ENCODE assay signal across 8 cellular contexts in genomic region chr1:154157520-154158306, GRCh38. TPM values are rescaled to one million over a fixed set of nuclear protein-coding genes. Genes with fewer than 3 reads are reported as not detected.
DNase-seq lines count a peak whose midpoint lies in the region; ATAC-seq, FAIRE-seq and TF ChIP-seq lines count a peak whose summit lies in the region.

No MANE protein-coding gene starts in this region.

- TF ChIP-seq CTCF in A549 (IDR thresholded peaks at IDR 0.05) (no peak), fibroblast of mammary gland (conservative IDR thresholded peaks at IDR 0.05; ENCODE audit: control insufficient read depth, insufficient read depth, low read depth, low read length) (no peak)

- TF ChIP-seq POLR2A in A549 (IDR thresholded peaks at IDR 0.05; ENCODE audit: low read length) = no peak

- H3K4me1 Mint-ChIP-seq in IgD-negative memory B cell = peaks cover 13 to 28% (median 19%) of the 10 kb centered on the region in 3 donors

- H3K4me3 ChIP-seq in A549 (no peak overlapping the region), fibroblast of mammary gland (ENCODE audit: control insufficient read depth, low read depth, low read length) (no peak overlapping the region)

- peaks cover 17% of the 10 kb centered on the region for H3K9me3 ChIP-seq in A549

- H3K4me2 ChIP-seq in A549 = no peak overlapping the region

- no peaks in the 10 kb centered on the region for H3K27me3 Mint-ChIP-seq in IgD-negative memory B cell

- H3K4me3 Mint-ChIP-seq in IgD-negative memory B cell = peak overlapping the region in 2 of 4 donors; percentile 74 to 78

- no peak for TF ChIP-seq EP300 in A549 (IDR thresholded peaks at IDR 0.05)

- WGBS in A549 (ENCODE audit: missing lambda C conversion rate) = 64% methylated on average over 7 of the region's 7 CpGs

- H3K27ac ChIP-seq in A549 = peak overlapping the region in 1 of 2 experiments; percentile 47; a peak in 3 of 6 replicates

- POLR2A ChIA-PET in A549 (lab: Yijun Ruan, JAX) = interaction anchor here (1.0 kb wide), 1 partner anchor 167 kb away, joined by 4 read pairs; no protein-coding TSS in a partner anchor

- CTCF ChIA-PET in A549 (lab: Yijun Ruan, JAX) = interaction anchor here (1.9 kb wide), 1 partner anchor 12 kb away, joined by 6 read pairs; no protein-coding TSS in a partner anchor

- peaks cover 15% of the 10 kb centered on the region for H3K36me3 Mint-ChIP-seq in IgD-negative memory B cell

- H3K9me3 Mint-ChIP-seq in IgD-negative memory B cell = no peaks in the 10 kb centered on the region

- no peak for FAIRE-seq in A549 (lab: Jason Lieb, UNC)

- no peak for TF ChIP-seq RAD21 in A549 (conservative IDR thresholded peaks at IDR 0.05 in 1 of 2, IDR thresholded peaks at IDR 0.05 in 1 of 2)

- H3K4me1 ChIP-seq in A549 = peaks cover 10% of the 10 kb centered on the region; the same call in 1 of the 3 replicates

- ATAC-seq in A549 = peak; percentile 36 to 37; a peak in 3 of 6 replicates
- peak; percentile 53 for ATAC-seq in GM19397 (IDR thresholded peaks at IDR 0.05; ENCODE audit: unreplicated experiment)

- DNase-seq in A549 (ENCODE audit: low read depth in 1 of 2, low spot score in 1 of 2) (peak in 1 of 2 experiments; percentile 32), fibroblast of mammary gland (ENCODE audit: low read depth) (peak; percentile 15), cerebellum (ENCODE audit: low spot score) (no peak), NCI-H1694 treated with DMSO at 0.1 percent for 48 hours (lab: John Stamatoyannopoulos, UW) (no peak)
- peak; percentile 30 to 50 for DNase-seq in activated CD8-positive, alpha-beta memory T cell treated with anti-CD3 and anti-CD28 coated beads for 1 hour (ENCODE audit: extremely low read depth in 1 of 2, low read depth in 1 of 2)
- DNase-seq in stimulated activated CD4-positive, alpha-beta T cell treated with anti-CD3 and anti-CD28 coated beads, TNF-alpha, amount 100 ng/mL, for 1 hour (ENCODE audit: low read depth in 3 of 3, low spot score in 1 of 3) = peak; percentile 16 to 59 (median 45)

- peak overlapping the region; percentile 14 to 82 (median 81) for H3K27ac Mint-ChIP-seq in IgD-negative memory B cell

TF ChIP-seq in A549, 52 proteins besides CTCF, POLR2A, EP300 and RAD21:
- TF ChIP-seq CEBPB (IDR thresholded peaks at IDR 0.05) (no peak), HOXB13 (CRISPR knock-in tag; IDR thresholded peaks at IDR 0.05; ENCODE audit: low read depth) (no peak), HES2 (IDR thresholded peaks at IDR 0.05) (no peak), NFE2L2 (conservative IDR thresholded peaks at IDR 0.05; ENCODE audit: low read length) (no peak), USF2 (IDR thresholded peaks at IDR 0.05) (no peak), SMC3 (IDR thresholded peaks at IDR 0.05) (no peak), RCOR1 (IDR thresholded peaks at IDR 0.05; ENCODE audit: low read depth, low read length) (no peak), SREBF2 (IDR thresholded peaks at IDR 0.05) (no peak), HOXA7 (CRISPR knock-in tag; IDR thresholded peaks at IDR 0.05) (no peak)

RNA-seq across cellular contexts. Expression of gene NUP210L, which starts 2.8 kb away (rescaled TPM):
- not detected in 2 replicates for polyA plus RNA-seq in A549 (2011; rRNA removed)
- not detected in 2 replicates for polyA plus RNA-seq in A549 (2012; cell fraction: cytosol; rRNA removed)
- polyA plus RNA-seq in A549 (2012; cell fraction: nucleus; rRNA removed) = not detected in 2 replicates
- not detected in 3 replicates for polyA plus RNA-seq in A549 (2017; fragmentation: RNase III; extraction: RNeasy Plus Mini Kit Qiagen cat#74134 plus additional on column Dnase treatment)
- polyA minus RNA-seq in A549 (2011; rRNA and poly(A)+ RNA removed) = 0.05 TPM in 1 of 2 replicates, not detected in the other
- not detected for polyA plus RNA-seq in IgD-negative memory B cell
- not detected for total RNA-seq in cerebellum

RNA-seq across cellular contexts. Expression of gene TPM3, which starts 34.2 kb away (rescaled TPM):
- polyA plus RNA-seq in A549 (2011; rRNA removed) (300 and 618 TPM in 2 replicates), A549 (2017; fragmentation: RNase III; extraction: RNeasy Plus Mini Kit Qiagen cat#74134 plus additional on column Dnase treatment) (495 to 510 TPM (median 500 TPM) in 3 replicates), IgD-negative memory B cell (878 TPM)
- 235 and 269 TPM in 2 replicates for polyA plus RNA-seq in A549 (2012; cell fraction: cytosol; rRNA removed)
- polyA plus RNA-seq in A549 (2012; cell fraction: nucleus; rRNA removed) = 154 and 174 TPM in 2 replicates
- polyA minus RNA-seq in A549 (2011; rRNA and poly(A)+ RNA removed) = 81.4 and 88.0 TPM in 2 replicates
- total RNA-seq in cerebellum = 124 TPM

RNA-seq across cellular contexts. Expression of gene CFAP141, which starts 48.4 kb away (rescaled TPM):
- polyA plus RNA-seq in A549 (2011; rRNA removed) (not detected in 2 replicates), A549 (2017; fragmentation: RNase III; extraction: RNeasy Plus Mini Kit Qiagen cat#74134 plus additional on column Dnase treatment) (0.37 TPM in 1 of 3 replicates, not detected in the others), IgD-negative memory B cell (not detected)
- polyA plus RNA-seq in A549 (2012; cell fraction: cytosol; rRNA removed) = not detected in 2 replicates
- polyA plus RNA-seq in A549 (2012; cell fraction: nucleus; rRNA removed) = not detected in 2 replicates
- not detected in 2 replicates for polyA minus RNA-seq in A549 (2011; rRNA and poly(A)+ RNA removed)
- total RNA-seq in cerebellum = not detected

Comparison
In these comparisons a context has a peak if more than half of its experiments do, and no peak if none do; other contexts are left out.
1. DNase-seq: peak in activated CD8-positive, alpha-beta memory T cell treated with anti-CD3 and anti-CD28 coated beads for 1 hour (2 of 2), fibroblast of mammary gland (single experiment) and stimulated activated CD4-positive, alpha-beta T cell treated with anti-CD3 and anti-CD28 coated beads, TNF-alpha, amount 100 ng/mL, for 1 hour (3 of 3); none in cerebellum (single experiment) and NCI-H1694 treated with DMSO at 0.1 percent for 48 hours (single experiment).